ENCODE assay signal across 23 cellular contexts in genomic region chr10:119118231-119118630, GRCh38.
"Had no signal": no experiment of that assay in that cellular context is flagged by ENCODE, and none has a peak within 500 bp of the region (broad histone marks: within the 10 kb centered on the region; RNA-seq: fewer than 3 reads in every experiment).

No MANE protein-coding gene starts in this region.

- H3K27me3 Mint-ChIP-seq: naive thymus-derived CD4-positive, alpha-beta T cell; stimulated activated naive B cell treated with anti-CD40 and anti-IgM and Interleukin-4, amounts not matched to agents 10 μg/mL and 1 μg/mL and 100 μg/mL, for 72 hours; stimulated activated naive CD8-positive, alpha-beta T cell treated with anti-CD3 and anti-CD28 coated beads, Interleukin-15, amount 100 ng/mL, for 72 hours had no signal

- H3K4me1 Mint-ChIP-seq: nephron progenitor cell; stimulated activated naive B cell treated with anti-CD40 and anti-IgM and Interleukin-4, amounts not matched to agents 10 μg/mL and 1 μg/mL and 100 μg/mL, for 72 hours had no signal

- ATAC-seq: foreskin keratinocyte; heart left ventricle; left colon; left ventricle myocardium superior; naive thymus-derived CD4-positive, alpha-beta T cell; psoas muscle; right lobe of liver; stimulated activated naive B cell treated with anti-CD40 and anti-IgM and Interleukin-4, amounts not matched to agents 10 μg/mL and 1 μg/mL and 100 μg/mL, for 72 hours; stimulated activated naive CD8-positive, alpha-beta T cell treated with anti-CD3 and anti-CD28 coated beads, Interleukin-15, amount 100 ng/mL, for 72 hours; upper lobe of right lung had no signal

- H3K4me1 ChIP-seq: foreskin keratinocyte, tibial nerve, upper lobe of right lung had no signal

- H3K9me3 Mint-ChIP-seq: naive thymus-derived CD4-positive, alpha-beta T cell; nephron progenitor cell; stimulated activated naive B cell treated with anti-CD40 and anti-IgM and Interleukin-4, amounts not matched to agents 10 μg/mL and 1 μg/mL and 100 μg/mL, for 72 hours; stimulated activated naive CD8-positive, alpha-beta T cell treated with anti-CD3 and anti-CD28 coated beads, Interleukin-15, amount 100 ng/mL, for 72 hours had no signal

- H3K4me3 ChIP-seq: heart left ventricle, lung, psoas muscle, right lobe of liver, skin epidermis, testis, tibial nerve, upper lobe of right lung had no signal

- H3K27me3 ChIP-seq: foreskin keratinocyte, heart left ventricle, right lobe of liver, testis, tibial nerve, upper lobe of right lung had no signal

- H3K27ac Mint-ChIP-seq: naive thymus-derived CD4-positive, alpha-beta T cell; nephron progenitor cell; stimulated activated naive B cell treated with anti-CD40 and anti-IgM and Interleukin-4, amounts not matched to agents 10 μg/mL and 1 μg/mL and 100 μg/mL, for 72 hours; stimulated activated naive CD8-positive, alpha-beta T cell treated with anti-CD3 and anti-CD28 coated beads, Interleukin-15, amount 100 ng/mL, for 72 hours had no signal

- DNase-seq: dermis blood vessel endothelial cell; erythroblast; foreskin keratinocyte; heart left ventricle; hippocampal formation; left colon; left ventricle myocardium superior; mesenchymal stem cell; midbrain; naive thymus-derived CD4-positive, alpha-beta T cell; nephron progenitor cell; psoas muscle; retina; right lobe of liver; stimulated activated CD4-positive, alpha-beta T cell treated with anti-CD3 and anti-CD28 coated beads, Interleukin-2, amount 100 ng/mL, for 24 hours; stimulated activated CD4-positive, alpha-beta T cell treated with anti-CD3 and anti-CD28 coated beads, Interleukin-4, amount 100 ng/mL, for 4 hours; stimulated activated naive B cell treated with anti-CD40 and anti-IgM and Interleukin-4, amounts not matched to agents 10 μg/mL and 1 μg/mL and 100 μg/mL, for 72 hours; stimulated activated naive CD8-positive, alpha-beta T cell treated with anti-CD3 and anti-CD28 coated beads, Interleukin-15, amount 100 ng/mL, for 72 hours; testis; upper lobe of right lung had no signal

- H3K27ac ChIP-seq: foreskin keratinocyte, heart left ventricle, psoas muscle, skin epidermis, testis, tibial nerve, upper lobe of right lung had no signal

- H3K9me3 ChIP-seq: heart left ventricle, psoas muscle, right lobe of liver, testis, tibial nerve, upper lobe of right lung had no signal

- H3K4me3 Mint-ChIP-seq: naive thymus-derived CD4-positive, alpha-beta T cell; nephron progenitor cell; stimulated activated naive B cell treated with anti-CD40 and anti-IgM and Interleukin-4, amounts not matched to agents 10 μg/mL and 1 μg/mL and 100 μg/mL, for 72 hours; stimulated activated naive CD8-positive, alpha-beta T cell treated with anti-CD3 and anti-CD28 coated beads, Interleukin-15, amount 100 ng/mL, for 72 hours had no signal
